In genomic region chr13:85806553-85807175, GRCh38 we compare ENCODE assay signal across 8 cellular contexts. TPM values are rescaled to one million over a fixed set of nuclear protein-coding genes. Genes with fewer than 3 reads are reported as not detected.
DNase-seq lines count a peak whose midpoint lies in the region; ATAC-seq, FAIRE-seq and TF ChIP-seq lines count a peak whose summit lies in the region.

No MANE protein-coding gene starts in this region.

- no peak overlapping the region for H3K4me3 Mint-ChIP-seq in natural killer cell treated with Interleukin-12 subunit alpha and Interleukin-12 subunit beta and Interleukin-15 and Interleukin-18, amount 100 ng/mL, for 72 hours

- H2BK15ac ChIP-seq in mesenchymal stem cell (ENCODE audit: low read depth, poor library complexity, severe bottlenecking): no peak overlapping the region

- no peak overlapping the region for H3K23ac ChIP-seq in mesenchymal stem cell (ENCODE audit: low read length in 2 of 2)

- no peaks in the 10 kb centered on the region for H3K27me3 Mint-ChIP-seq in natural killer cell treated with Interleukin-12 subunit alpha and Interleukin-12 subunit beta and Interleukin-15 and Interleukin-18, amount 100 ng/mL, for 72 hours

- FAIRE-seq in bronchial epithelial cell (lab: Jason Lieb, UNC): no peak

- H3K4me1 Mint-ChIP-seq in natural killer cell treated with Interleukin-12 subunit alpha and Interleukin-12 subunit beta and Interleukin-15 and Interleukin-18, amount 100 ng/mL, for 72 hours (ENCODE audit: low read depth in 2 of 2): no peaks in the 10 kb centered on the region

- H3K9ac ChIP-seq in mesenchymal stem cell (ENCODE audit: low read length): no peak overlapping the region

- no peak overlapping the region for H3K27ac ChIP-seq in mesenchymal stem cell (ENCODE audit: low read length, poor library complexity, severe bottlenecking)

- no peak overlapping the region for H2BK5ac ChIP-seq in mesenchymal stem cell (ENCODE audit: low read depth, low read length, poor library complexity, severe bottlenecking)

- H3K36me3 ChIP-seq in bronchial epithelial cell (ENCODE audit: control insufficient read depth, insufficient read depth, low read length) (no peaks in the 10 kb centered on the region), mesenchymal stem cell (ENCODE audit: control insufficient read depth in 1 of 2, insufficient read depth in 2 of 2, low read depth in 1 of 2, low read length in 2 of 2) (no peaks in the 10 kb centered on the region)

- no peak overlapping the region for H2AK5ac ChIP-seq in mesenchymal stem cell (ENCODE audit: low read length, severe bottlenecking)

- H3K9me3 ChIP-seq in mesenchymal stem cell (ENCODE audit: control insufficient read depth, low read length): no peaks in the 10 kb centered on the region

- no peak overlapping the region for H3K4ac ChIP-seq in mesenchymal stem cell (ENCODE audit: low read depth in 1 of 2, low read length in 2 of 2)

- ATAC-seq in GM18870 (IDR thresholded peaks at IDR 0.05; ENCODE audit: unreplicated experiment) (peak; percentile 81), HG03159 (IDR thresholded peaks at IDR 0.05; ENCODE audit: unreplicated experiment) (peak; percentile 83)
- ATAC-seq in natural killer cell treated with Interleukin-12 subunit alpha and Interleukin-12 subunit beta and Interleukin-15 and Interleukin-18, amount 100 ng/mL, for 72 hours: no peak

- DNase-seq in Ammon's horn (ENCODE audit: low spot score) (peak; percentile 46), NCI-H526 (lab: John Stamatoyannopoulos, UW) (peak; percentile 54 to 87), bronchial epithelial cell (ENCODE audit: low read depth) (peak; percentile 67), mesenchymal stem cell (peak; percentile 57), activated gamma-delta T cell (lab: John Stamatoyannopoulos, UW) (no peak)
- DNase-seq in natural killer cell treated with Interleukin-12 subunit alpha and Interleukin-12 subunit beta and Interleukin-15 and Interleukin-18, amount 100 ng/mL, for 72 hours (ENCODE audit: low spot score): no peak

- no peaks in the 10 kb centered on the region for H3K36me3 Mint-ChIP-seq in natural killer cell treated with Interleukin-12 subunit alpha and Interleukin-12 subunit beta and Interleukin-15 and Interleukin-18, amount 100 ng/mL, for 72 hours

- no CpG with 5 or more reads among the region's 3 CpGs for WGBS in mesenchymal stem cell

- H2BK120ac ChIP-seq in mesenchymal stem cell (ENCODE audit: low read depth, low read length): no peak overlapping the region

- H3K9me3 Mint-ChIP-seq in natural killer cell treated with Interleukin-12 subunit alpha and Interleukin-12 subunit beta and Interleukin-15 and Interleukin-18, amount 100 ng/mL, for 72 hours: no peaks in the 10 kb centered on the region

- H2BK12ac ChIP-seq in mesenchymal stem cell (ENCODE audit: low read length in 2 of 2): no peak overlapping the region

- no peaks in the 10 kb centered on the region for H3K79me1 ChIP-seq in mesenchymal stem cell (replicated peaks; ENCODE audit: low read length, poor library complexity, severe bottlenecking)

- no peak overlapping the region for H3K18ac ChIP-seq in mesenchymal stem cell (ENCODE audit: low read depth in 1 of 2, low read length in 2 of 2)

- H3K27me3 ChIP-seq in bronchial epithelial cell (ENCODE audit: control insufficient read depth, insufficient read depth, low read length): no peaks in the 10 kb centered on the region
- no peaks in the 10 kb centered on the region for H3K27me3 ChIP-seq in mesenchymal stem cell (ENCODE audit: control insufficient read depth in 1 of 2, insufficient read depth in 1 of 2, low read length in 2 of 2)

- no peak overlapping the region for H2AFZ ChIP-seq in mesenchymal stem cell (ENCODE audit: low read depth, low read length)

- TF ChIP-seq CTCF in bronchial epithelial cell (IDR thresholded peaks at IDR 0.05; ENCODE audit: insufficient read depth, low read length, severe bottlenecking): peak; percentile 29

- H4K8ac ChIP-seq in mesenchymal stem cell (ENCODE audit: low read length): no peak overlapping the region

- H3K4me3 ChIP-seq in bronchial epithelial cell (ENCODE audit: low read depth, low read length) (no peak overlapping the region), mesenchymal stem cell (ENCODE audit: insufficient read depth in 1 of 2, low read depth in 1 of 2, low read length in 2 of 2) (no peak overlapping the region)

- no peak overlapping the region for H3K4me2 ChIP-seq in mesenchymal stem cell (ENCODE audit: low read length, poor library complexity, severe bottlenecking)

- H3K4me1 ChIP-seq in mesenchymal stem cell (ENCODE audit: control insufficient read depth, insufficient read depth, low read depth, low read length): no peaks in the 10 kb centered on the region

- no peak overlapping the region for H3K27ac Mint-ChIP-seq in natural killer cell treated with Interleukin-12 subunit alpha and Interleukin-12 subunit beta and Interleukin-15 and Interleukin-18, amount 100 ng/mL, for 72 hours

- no peak overlapping the region for H4K91ac ChIP-seq in mesenchymal stem cell (ENCODE audit: low read length)

- H3K14ac ChIP-seq in mesenchymal stem cell (ENCODE audit: low read length in 2 of 2): no peak overlapping the region

RNA-seq across cellular contexts. Expression of gene SLITRK6, which starts 7.4 kb away (rescaled TPM):
- 9.0 and 14.5 TPM in 2 replicates for total RNA-seq in bronchial epithelial cell
- polyA plus RNA-seq in mesenchymal stem cell (2013, experiment 1 of 2): 55.9 TPM
- 56.1 TPM for polyA plus RNA-seq in mesenchymal stem cell (2013, experiment 2 of 2)
- total RNA-seq in natural killer cell treated with Interleukin-12 subunit alpha and Interleukin-12 subunit beta and Interleukin-15 and Interleukin-18, amount 100 ng/mL, for 72 hours: not detected

Comparison
In these comparisons a context has a peak if more than half of its experiments do, and no peak if none do; other contexts are left out.
1. DNase-seq: peak in Ammon's horn (single experiment), NCI-H526 (2 of 2), bronchial epithelial cell (single experiment) and mesenchymal stem cell (single experiment); none in natural killer cell treated with Interleukin-12 subunit alpha and Interleukin-12 subunit beta and Interleukin-15 and Interleukin-18, amount 100 ng/mL, for 72 hours (single experiment) and activated gamma-delta T cell (single experiment).
2. ATAC-seq: peak in GM18870 (single experiment) and HG03159 (single experiment); none in natural killer cell treated with Interleukin-12 subunit alpha and Interleukin-12 subunit beta and Interleukin-15 and Interleukin-18, amount 100 ng/mL, for 72 hours (0 of 2).